In the genomic region with DNA sequence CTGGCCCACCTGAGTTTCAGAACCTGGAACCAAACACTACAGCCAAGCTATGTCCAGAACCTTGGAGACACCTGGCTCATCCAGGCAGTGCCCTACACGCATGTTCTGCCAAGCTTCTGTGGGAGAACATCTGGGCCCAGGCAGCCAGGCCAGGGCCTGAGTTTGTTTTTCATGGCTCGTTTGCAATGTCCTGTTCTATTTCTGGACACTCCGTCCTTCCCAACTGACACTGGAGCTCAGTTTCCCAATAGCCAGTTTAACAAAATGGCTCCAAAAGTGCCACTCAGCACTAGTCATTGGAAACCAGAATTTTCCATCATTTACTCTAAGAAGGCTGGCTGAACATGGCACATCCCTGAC, we compare ENCODE assay signal across 18 cellular contexts. TPM values are rescaled to one million over a fixed set of nuclear protein-coding genes. Genes with fewer than 3 reads are reported as not detected.
A peak's percentile ranks its signal among the peaks of the same experiment; 100 is the strongest.
DNase-seq lines count a peak whose midpoint lies in the region; ATAC-seq and TF ChIP-seq lines count a peak whose summit lies in the region.
"Had no signal": no experiment of that assay in that cellular context is flagged by ENCODE, and none has a peak within 500 bp of the region (broad histone marks: within the 10 kb centered on the region; RNA-seq: fewer than 3 reads in every experiment).

No MANE protein-coding gene starts in this region.

- ATAC-seq in Right ventricle myocardium superior (ENCODE audit: poor library complexity) (peak; percentile 59), foreskin keratinocyte (no peak), upper lobe of right lung (no peak), GM21423 (IDR thresholded peaks at IDR 0.05; ENCODE audit: unreplicated experiment) (no peak)
- no peak for ATAC-seq in stimulated activated naive B cell treated with anti-CD40 and anti-IgM and Interleukin-4, amounts not matched to agents 10 μg/mL and 1 μg/mL and 100 μg/mL, for 72 hours (replicated peaks)
- ATAC-seq: activated CD8-positive, alpha-beta memory T cell treated with anti-CD3 and anti-CD28 coated beads, Interleukin-2, amount 10 ng/mL, durations not matched to agents 7 days and 5 days; left lung had no signal

- DNase-seq in Right ventricle myocardium superior = peak; percentile 45
- no peak for DNase-seq in right atrium auricular region (ENCODE audit: low spot score)
- DNase-seq in foreskin keratinocyte = no peak
- no peak for DNase-seq in GM03348 (ENCODE audit: low spot score)
- no peak for DNase-seq in stimulated activated naive B cell treated with anti-CD40 and anti-IgM and Interleukin-4, amounts not matched to agents 10 μg/mL and 1 μg/mL and 100 μg/mL, for 72 hours
- no peak for DNase-seq in upper lobe of right lung
- DNase-seq: activated CD8-positive, alpha-beta memory T cell treated with anti-CD3 and anti-CD28 coated beads, Interleukin-2, amount 10 ng/mL, durations not matched to agents 7 days and 5 days; cortex of kidney; GOT3; head of caudate nucleus; left lung; NCI-H1105; NCI-H2081 treated with DMSO at 0.1 percent for 48 hours had no signal

- no peak overlapping the region for H3K27ac Mint-ChIP-seq in stimulated activated naive B cell treated with anti-CD40 and anti-IgM and Interleukin-4, amounts not matched to agents 10 μg/mL and 1 μg/mL and 100 μg/mL, for 72 hours
- H3K27ac Mint-ChIP-seq: activated CD8-positive, alpha-beta memory T cell treated with anti-CD3 and anti-CD28 coated beads, Interleukin-2, amount 10 ng/mL, durations not matched to agents 7 days and 5 days; activated naive CD8-positive, alpha-beta T cell; brain had no signal

- TF ChIP-seq CTCF in right atrium auricular region (IDR thresholded peaks at IDR 0.05) (no peak), foreskin keratinocyte (conservative IDR thresholded peaks at IDR 0.05) (no peak), upper lobe of right lung (IDR thresholded peaks at IDR 0.05) (no peak)

- H3K4me1 ChIP-seq in right atrium auricular region (peaks cover 0 to 36% of the 10 kb centered on the region in 2 donors), foreskin keratinocyte (peaks cover 48% of the 10 kb centered on the region), mesodermal cell (ENCODE audit: control insufficient read depth, insufficient read depth, low read length, poor library complexity, severe bottlenecking) (peaks cover 33% of the 10 kb centered on the region), upper lobe of right lung (no peaks in the 10 kb centered on the region)
- H3K4me1 ChIP-seq: left lung had no signal

- WGBS in mesodermal cell (ENCODE audit: insufficient coverage in 2 of 2), 2 experiments = 92 to 96% methylated on average over 3 of the region's 3 CpGs

- H3K36me3 ChIP-seq in right atrium auricular region (no peaks in the 10 kb centered on the region), mesodermal cell (ENCODE audit: control insufficient read depth, insufficient read depth, low read length) (no peaks in the 10 kb centered on the region), upper lobe of right lung (no peaks in the 10 kb centered on the region)
- H3K36me3 ChIP-seq: BLaER1 treated with 17β-estradiol and CSF1 and Interleukin-3, amounts not matched to agents 10 nM and 100 nM; left lung had no signal

- intact Hi-C loops in Right ventricle myocardium superior (cut with DNase I) = no loop called here
- intact Hi-C loops in upper lobe of right lung (cut with DNase I) = no loop called here

- H3K4me3 Mint-ChIP-seq in stimulated activated naive B cell treated with anti-CD40 and anti-IgM and Interleukin-4, amounts not matched to agents 10 μg/mL and 1 μg/mL and 100 μg/mL, for 72 hours = no peak overlapping the region
- H3K4me3 Mint-ChIP-seq: activated CD8-positive, alpha-beta memory T cell treated with anti-CD3 and anti-CD28 coated beads, Interleukin-2, amount 10 ng/mL, durations not matched to agents 7 days and 5 days; activated naive CD8-positive, alpha-beta T cell; brain had no signal

- H3K9me3 ChIP-seq in right atrium auricular region (no peaks in the 10 kb centered on the region), mesodermal cell (ENCODE audit: control insufficient read depth, low read length) (peaks cover 3% of the 10 kb centered on the region), upper lobe of right lung (no peaks in the 10 kb centered on the region)
- H3K9me3 ChIP-seq: BLaER1 treated with 17β-estradiol and CSF1 and Interleukin-3, amounts not matched to agents 10 nM and 100 nM; left lung had no signal

- H3K27ac ChIP-seq in right atrium auricular region = peak overlapping the region in 1 of 2 donors; percentile 47
- peak overlapping the region; percentile 26 for H3K27ac ChIP-seq in foreskin keratinocyte
- H3K27ac ChIP-seq in mesodermal cell (ENCODE audit: low read depth, low read length, severe bottlenecking) = peak overlapping the region; percentile 37
- no peak overlapping the region for H3K27ac ChIP-seq in upper lobe of right lung
- H3K27ac ChIP-seq: BLaER1 treated with 17β-estradiol and CSF1 and Interleukin-3, amounts not matched to agents 10 nM and 100 nM; left lung had no signal

- no peaks in the 10 kb centered on the region for H3K4me1 Mint-ChIP-seq in stimulated activated naive B cell treated with anti-CD40 and anti-IgM and Interleukin-4, amounts not matched to agents 10 μg/mL and 1 μg/mL and 100 μg/mL, for 72 hours
- H3K4me1 Mint-ChIP-seq: activated CD8-positive, alpha-beta memory T cell treated with anti-CD3 and anti-CD28 coated beads, Interleukin-2, amount 10 ng/mL, durations not matched to agents 7 days and 5 days; brain had no signal

- H3K27me3 ChIP-seq in right atrium auricular region (no peaks in the 10 kb centered on the region), foreskin keratinocyte (no peaks in the 10 kb centered on the region), upper lobe of right lung (no peaks in the 10 kb centered on the region)
- H3K27me3 ChIP-seq: BLaER1 treated with 17β-estradiol and CSF1 and Interleukin-3, amounts not matched to agents 10 nM and 100 nM; left lung had no signal

- H3K36me3 Mint-ChIP-seq in stimulated activated naive B cell treated with anti-CD40 and anti-IgM and Interleukin-4, amounts not matched to agents 10 μg/mL and 1 μg/mL and 100 μg/mL, for 72 hours = no peaks in the 10 kb centered on the region
- H3K36me3 Mint-ChIP-seq: activated CD8-positive, alpha-beta memory T cell treated with anti-CD3 and anti-CD28 coated beads, Interleukin-2, amount 10 ng/mL, durations not matched to agents 7 days and 5 days; activated naive CD8-positive, alpha-beta T cell; brain had no signal

- peaks cover 0 to 6% of the 10 kb centered on the region in 2 donors for H3K9me3 Mint-ChIP-seq in stimulated activated naive B cell treated with anti-CD40 and anti-IgM and Interleukin-4, amounts not matched to agents 10 μg/mL and 1 μg/mL and 100 μg/mL, for 72 hours

- H3K27me3 Mint-ChIP-seq in stimulated activated naive B cell treated with anti-CD40 and anti-IgM and Interleukin-4, amounts not matched to agents 10 μg/mL and 1 μg/mL and 100 μg/mL, for 72 hours = no peaks in the 10 kb centered on the region
- H3K27me3 Mint-ChIP-seq: brain had no signal

- H3K4me3 ChIP-seq in right atrium auricular region (no peak overlapping the region), mesodermal cell (ENCODE audit: extremely low read depth, insufficient read depth, low read length, poor library complexity, severe bottlenecking) (no peak overlapping the region), upper lobe of right lung (no peak overlapping the region)
- H3K4me3 ChIP-seq: BLaER1 treated with 17β-estradiol and CSF1 and Interleukin-3, amounts not matched to agents 10 nM and 100 nM; left lung had no signal

RNA-seq across cellular contexts. Expression of gene SH3RF2, which starts 38.6 kb away (rescaled TPM):
- 309 TPM for total RNA-seq in Right ventricle myocardium superior
- total RNA-seq in right atrium auricular region = 100 to 1,000 TPM in 1 of 2 donors, 10 to 100 TPM in 1; 41.2 to 272 TPM
- total RNA-seq in foreskin keratinocyte = 37.1 and 40.7 TPM in 2 replicates
- 22.9 and 23.9 TPM in 2 replicates for polyA plus RNA-seq in foreskin keratinocyte
- 5.5 TPM for polyA plus RNA-seq in mesodermal cell (2013, experiment 1 of 2)
- polyA plus RNA-seq in mesodermal cell (2013, experiment 2 of 2) = 9.5 TPM
- 12.4 TPM for total RNA-seq in upper lobe of right lung
